Comparison of ENCODE assay signal across 8 cellular contexts in genomic region chr12:47758834-47759690, GRCh38. TPM values are rescaled to one million over a fixed set of nuclear protein-coding genes. Genes with fewer than 3 reads are reported as not detected.
DNase-seq lines count a peak whose midpoint lies in the region; ATAC-seq and TF ChIP-seq lines count a peak whose summit lies in the region.

TSS of gene RAPGEF3 (minus strand) at chr12:47758880. CDS start at chr12:47758556, 324 bp downstream.

- H3K36me3 ChIP-seq in CD4-positive, alpha-beta memory T cell (ENCODE audit: insufficient read depth, low read length) = no peaks in the 10 kb centered on the region
- no peaks in the 10 kb centered on the region for H3K36me3 ChIP-seq in Peyer's patch
- peaks cover 0 to 9% (median 0%) of the 10 kb centered on the region in 5 donors for H3K36me3 ChIP-seq in subcutaneous abdominal adipose tissue (ENCODE audit: control insufficient read depth in 5 of 5, insufficient read depth in 5 of 5, low read length in 5 of 5)

- CTCF ChIA-PET in CD4-positive, alpha-beta memory T cell (lab: Charles Lee; ENCODE audit: partially characterized antibody) = interaction anchor here (1.0 to 11.9 kb wide), 15 partner anchors 10 to 79 kb away, joined by 3 to 270 read pairs (median 4); partner anchors contain the start of gene SLC48A1

- H3K4me3 Mint-ChIP-seq in CD4-positive, alpha-beta memory T cell = peak within 1 kb of the TSS; percentile 72 to 83 (median 80)
- H3K4me3 Mint-ChIP-seq in nephron progenitor cell = peak within 1 kb of the TSS; percentile 79

- peak; percentile 37 to 69 (median 54) for TF ChIP-seq CTCF in Peyer's patch (IDR thresholded peaks at IDR 0.05)
- TF ChIP-seq CTCF in fibroblast of villous mesenchyme (IDR thresholded peaks at IDR 0.05; ENCODE audit: insufficient read depth, low read depth, low read length) = peak; percentile 54
- TF ChIP-seq CTCF in nephron progenitor cell (IDR thresholded peaks at IDR 0.05) = peak; percentile 54

- H3K27me3 Mint-ChIP-seq in CD4-positive, alpha-beta memory T cell = no peaks in the 10 kb centered on the region
- peaks cover 7% of the 10 kb centered on the region for H3K27me3 Mint-ChIP-seq in nephron progenitor cell (ENCODE audit: low read depth, poor library complexity)

- peak within 1 kb of the TSS in 6 of 7 donors; percentile 12 to 74 (median 45) for H3K27ac Mint-ChIP-seq in CD4-positive, alpha-beta memory T cell
- peak within 1 kb of the TSS; percentile 80 for H3K27ac Mint-ChIP-seq in nephron progenitor cell

- DNase-seq in CD4-positive, alpha-beta memory T cell = peak; percentile 50 to 78 (median 63)
- DNase-seq in HT1080 (ENCODE audit: low read depth) (peak; percentile 86), Peyer's patch (peak; percentile 77 to 90 (median 88)), activated gamma-delta T cell treated with Interleukin-2 at 50 U/mL for 16 hours (peak; percentile 64), fibroblast of villous mesenchyme (ENCODE audit: low read depth) (peak; percentile 78), nephron progenitor cell (peak; percentile 77)

- intact Hi-C loops in CD4-positive, alpha-beta memory T cell (cut with micrococcal nuclease) = loop anchor here (2.0 kb wide), 2 partner anchors 14 kb away; partner anchors contain the start of gene SLC48A1

- H3K4me1 ChIP-seq in CD4-positive, alpha-beta memory T cell (ENCODE audit: insufficient read depth, low read length) = peaks cover 40% of the 10 kb centered on the region
- H3K4me1 ChIP-seq in Peyer's patch (peaks cover 0 to 41% (median 5%) of the 10 kb centered on the region in 4 donors), subcutaneous abdominal adipose tissue (ENCODE audit: control insufficient read depth in 5 of 5, insufficient read depth in 5 of 5, low read length in 5 of 5) (peaks cover 0 to 62% (median 46%) of the 10 kb centered on the region in 5 donors)

- no peaks in the 10 kb centered on the region for H3K36me3 Mint-ChIP-seq in CD4-positive, alpha-beta memory T cell
- H3K36me3 Mint-ChIP-seq in nephron progenitor cell (ENCODE audit: low read depth) = no peaks in the 10 kb centered on the region

- H3K9me3 ChIP-seq in CD4-positive, alpha-beta memory T cell (ENCODE audit: control insufficient read depth in 1 of 2, low read length in 2 of 2) = no peaks in the 10 kb centered on the region
- H3K9me3 ChIP-seq in Peyer's patch = no peaks in the 10 kb centered on the region
- H3K9me3 ChIP-seq in subcutaneous abdominal adipose tissue (ENCODE audit: control insufficient read depth in 5 of 5, low read length in 5 of 5) = no peaks in the 10 kb centered on the region

- peak within 1 kb of the TSS; percentile 55 for H3K27ac ChIP-seq in CD4-positive, alpha-beta memory T cell (ENCODE audit: low read depth, low read length)
- H3K27ac ChIP-seq in Peyer's patch = peak within 1 kb of the TSS; percentile 50 to 78 (median 72)
- peak within 1 kb of the TSS; percentile 86 for H3K27ac ChIP-seq in subcutaneous abdominal adipose tissue (ENCODE audit: low read depth, low read length)

- peaks cover 18 to 27% (median 23%) of the 10 kb centered on the region in 4 donors for H3K4me1 Mint-ChIP-seq in CD4-positive, alpha-beta memory T cell
- H3K4me1 Mint-ChIP-seq in nephron progenitor cell = peaks cover 88% of the 10 kb centered on the region

- no peak for TF ChIP-seq POLR2A in Peyer's patch (IDR thresholded peaks at IDR 0.05)

- no peaks in the 10 kb centered on the region for H3K9me3 Mint-ChIP-seq in CD4-positive, alpha-beta memory T cell
- no peaks in the 10 kb centered on the region for H3K9me3 Mint-ChIP-seq in nephron progenitor cell

- peak; percentile 55 for ATAC-seq in GM19395 (IDR thresholded peaks at IDR 0.05; ENCODE audit: unreplicated experiment)

- POLR2A ChIA-PET in CD4-positive, alpha-beta memory T cell (lab: Charles Lee; ENCODE audit: partially characterized antibody) = interaction anchor here (0.6 to 1.7 kb wide), 8 partner anchors 14 to 79 kb away, joined by 3 to 8 read pairs (median 3); partner anchors contain the start of genes RPAP3 and SLC48A1

- peak within 1 kb of the TSS; percentile 42 to 52 for H3K4me3 ChIP-seq in CD4-positive, alpha-beta memory T cell (ENCODE audit: low read length in 2 of 2)
- H3K4me3 ChIP-seq in Peyer's patch (peak within 1 kb of the TSS; percentile 47 to 80 (median 58)), fibroblast of villous mesenchyme (ENCODE audit: low read depth, low read length) (peak within 1 kb of the TSS; percentile 66), subcutaneous abdominal adipose tissue (ENCODE audit: low read depth in 1 of 5, low read length in 5 of 5) (peak within 1 kb of the TSS; percentile 64 to 93 (median 77))

- H3K27me3 ChIP-seq in CD4-positive, alpha-beta memory T cell (ENCODE audit: insufficient read depth, low read length) = no peaks in the 10 kb centered on the region
- H3K27me3 ChIP-seq in Peyer's patch = no peaks in the 10 kb centered on the region
- peaks cover 0 to 3% (median 0%) of the 10 kb centered on the region in 5 donors for H3K27me3 ChIP-seq in subcutaneous abdominal adipose tissue (ENCODE audit: control insufficient read depth in 5 of 5, insufficient read depth in 4 of 5, low read length in 5 of 5)

- H3K9ac ChIP-seq in subcutaneous abdominal adipose tissue (ENCODE audit: low read length in 5 of 5) = peak within 1 kb of the TSS; percentile 66 to 84 (median 78)

RNA-seq across cellular contexts. Expression of gene RAPGEF3, which starts in this region (rescaled TPM):
- under 1 TPM; 0.15 to 0.39 TPM for total RNA-seq in CD4-positive, alpha-beta memory T cell
- under 1 TPM in 1 of 2 donors, not detected in 1; 0.14 TPM for polyA plus RNA-seq in CD4-positive, alpha-beta memory T cell
- total RNA-seq in HT1080 (2014; rRNA removed; shearing (Covaris generic)) = 3.7 and 4.1 TPM in 2 replicates
- 1.5 and 2.2 TPM in 2 replicates for polyA plus RNA-seq in HT1080 (2015; cell fraction: cytosol; rRNA removed)
- polyA plus RNA-seq in HT1080 (2015; cell fraction: nucleus; rRNA removed) = 5.8 and 7.8 TPM in 2 replicates
- total RNA-seq in Peyer's patch = 10 to 100 TPM in 3 of 4 donors, 1 to 10 TPM in 1; 4.9 to 33.0 (median 16.9) TPM
- total RNA-seq in fibroblast of villous mesenchyme = 3.2 and 9.1 TPM in 2 replicates

Comparison
In these comparisons a context has a peak if more than half of its experiments do, and no peak if none do; other contexts are left out.
1. Peak in every context shown above with its lines: DNase-seq, ATAC-seq, H3K4me3 ChIP-seq and H3K27ac ChIP-seq.
2. Peak in DNase-seq, H3K4me3 ChIP-seq and H3K27ac ChIP-seq in CD4-positive, alpha-beta memory T cell; RNA of the gene not detected or under 1 TPM.